21 cellular contexts compared by ENCODE assay signal in genomic region chr18:40355701-40356100, GRCh38.
DNase-seq lines count a peak whose midpoint lies in the region; ATAC-seq, FAIRE-seq and TF ChIP-seq lines count a peak whose summit lies in the region.
"Had no signal": no experiment of that assay in that cellular context is flagged by ENCODE, and none has a peak within 500 bp of the region (broad histone marks: within the 10 kb centered on the region; RNA-seq: fewer than 3 reads in every experiment).

No MANE protein-coding gene starts in this region.

- no peak overlapping the region for H3K4me2 ChIP-seq in trophoblast cell (ENCODE audit: low read length)

- H3K14ac ChIP-seq in trophoblast cell (ENCODE audit: low read length) = no peak overlapping the region

- H3K4me3 ChIP-seq in bronchial epithelial cell (ENCODE audit: low read depth, low read length) (no peak overlapping the region), trophoblast cell (ENCODE audit: low read depth, low read length) (no peak overlapping the region)
- H3K4me3 ChIP-seq: K562, right lobe of liver had no signal

- no peak for FAIRE-seq in bronchial epithelial cell (lab: Jason Lieb, UNC)
- FAIRE-seq: K562, TTC549 had no signal

- DNase-seq in AG20443 (ENCODE audit: low spot score) (peak; percentile 10), NCI-H226 (peak; percentile 14), bronchial epithelial cell (ENCODE audit: low read depth) (peak; percentile 54), kidney glomerular epithelial cell (lab: John Stamatoyannopoulos, UW) (peak; percentile 9), HuH-7.5 (ENCODE audit: low spot score) (no peak), trophoblast cell (no peak), T1000 (lab: John Stamatoyannopoulos, UW) (no peak)
- DNase-seq: activated CD4-positive, alpha-beta T cell treated with anti-CD3 and anti-CD28 coated beads for 48 hours; activated effector memory CD4-positive, alpha-beta T cell treated with Interleukin-2 at 50 U/mL for 16 hours; Caco-2; GOT3; NCI-H1092; NCI-H748 treated with DMSO at 0.1 percent for 48 hours; occipital lobe; right lobe of liver; stimulated activated CD4-positive, alpha-beta T cell treated with anti-CD3 and anti-CD28 coated beads, Interleukin-1b, Interleukin-23, amount 100 ng/mL, for 48 hours; stimulated activated naive CD8-positive, alpha-beta T cell treated with anti-CD3 and anti-CD28 coated beads, Interleukin-15, Interleukin-2, amounts not matched to agents 100 U/mL and 50 U/mL, for 24 hours had no signal

- H3K27ac ChIP-seq in trophoblast cell (ENCODE audit: low read depth, low read length) = no peak overlapping the region
- H3K27ac ChIP-seq: right lobe of liver had no signal

- no peak overlapping the region for H2BK5ac ChIP-seq in trophoblast cell (ENCODE audit: low read depth, low read length, poor library complexity)

- no peak overlapping the region for H3K18ac ChIP-seq in trophoblast cell (ENCODE audit: low read length)

- H3K4me1 ChIP-seq in trophoblast cell (ENCODE audit: control insufficient read depth in 1 of 2, insufficient read depth in 2 of 2, low read length in 2 of 2) = no peaks in the 10 kb centered on the region
- H3K4me1 ChIP-seq: Caco-2, right lobe of liver had no signal

- WGBS in trophoblast cell (ENCODE audit: extremely low coverage, insufficient coverage, insufficient read length) = no CpG with 5 or more reads among the region's 1 CpG

- no peak overlapping the region for H2AFZ ChIP-seq in trophoblast cell (ENCODE audit: insufficient read depth, low read length, poor library complexity)

- no peak overlapping the region for H4K91ac ChIP-seq in trophoblast cell (ENCODE audit: low read depth, low read length)

- ATAC-seq in HG02798 (IDR thresholded peaks at IDR 0.05; ENCODE audit: poor library complexity, unreplicated experiment) = no peak
- ATAC-seq: K562; Panc1; right lobe of liver; stimulated activated naive CD8-positive, alpha-beta T cell treated with anti-CD3 and anti-CD28 coated beads, Interleukin-15, Interleukin-2, amounts not matched to agents 100 U/mL and 50 U/mL, for 24 hours had no signal

- no peaks in the 10 kb centered on the region for H3K79me1 ChIP-seq in trophoblast cell (ENCODE audit: low read length)

- no peak overlapping the region for H2AK5ac ChIP-seq in trophoblast cell (ENCODE audit: low read length)

- no peaks in the 10 kb centered on the region for H3K9me3 ChIP-seq in trophoblast cell (ENCODE audit: insufficient read depth, low read depth, low read length)
- H3K9me3 ChIP-seq: Caco-2, right lobe of liver had no signal

- H2BK120ac ChIP-seq in trophoblast cell (ENCODE audit: insufficient read depth, low read length, poor library complexity) = no peak overlapping the region

- H3K79me2 ChIP-seq in trophoblast cell (ENCODE audit: control insufficient read depth, insufficient read depth, low read length, poor library complexity) = no peaks in the 10 kb centered on the region

- no peak overlapping the region for H2BK12ac ChIP-seq in trophoblast cell (ENCODE audit: low read length)

- H3K23ac ChIP-seq in trophoblast cell (ENCODE audit: low read length) = no peak overlapping the region

- H3K9ac ChIP-seq in trophoblast cell (ENCODE audit: low read length) = no peak overlapping the region

- H3K36me3 ChIP-seq in bronchial epithelial cell (ENCODE audit: control insufficient read depth, insufficient read depth, low read length) (no peaks in the 10 kb centered on the region), trophoblast cell (ENCODE audit: control insufficient read depth in 1 of 2, insufficient read depth in 2 of 2, low read length in 2 of 2) (no peaks in the 10 kb centered on the region)
- H3K36me3 ChIP-seq: right lobe of liver had no signal

- no peak overlapping the region for H4K8ac ChIP-seq in trophoblast cell (ENCODE audit: low read depth, low read length)

- H3K27me3 ChIP-seq in bronchial epithelial cell (ENCODE audit: control insufficient read depth, insufficient read depth, low read length) = no peaks in the 10 kb centered on the region
- no peaks in the 10 kb centered on the region for H3K27me3 ChIP-seq in trophoblast cell (ENCODE audit: insufficient read depth, low read length)
- H3K27me3 ChIP-seq: right lobe of liver had no signal

- no peak overlapping the region for H4K12ac ChIP-seq in trophoblast cell (ENCODE audit: low read depth, low read length)

- H3K4ac ChIP-seq in trophoblast cell (ENCODE audit: low read depth, low read length) = no peak overlapping the region

- no peak for TF ChIP-seq CTCF in bronchial epithelial cell (IDR thresholded peaks at IDR 0.05; ENCODE audit: insufficient read depth, low read length, severe bottlenecking)

Comparison
In these comparisons a context has a peak if more than half of its experiments do, and no peak if none do; other contexts are left out.
1. DNase-seq: peak in AG20443 (single experiment), NCI-H226 (single experiment), bronchial epithelial cell (single experiment) and kidney glomerular epithelial cell (single experiment); none in HuH-7.5 (single experiment), trophoblast cell (0 of 2) and T1000 (single experiment).